In the genomic region with DNA sequence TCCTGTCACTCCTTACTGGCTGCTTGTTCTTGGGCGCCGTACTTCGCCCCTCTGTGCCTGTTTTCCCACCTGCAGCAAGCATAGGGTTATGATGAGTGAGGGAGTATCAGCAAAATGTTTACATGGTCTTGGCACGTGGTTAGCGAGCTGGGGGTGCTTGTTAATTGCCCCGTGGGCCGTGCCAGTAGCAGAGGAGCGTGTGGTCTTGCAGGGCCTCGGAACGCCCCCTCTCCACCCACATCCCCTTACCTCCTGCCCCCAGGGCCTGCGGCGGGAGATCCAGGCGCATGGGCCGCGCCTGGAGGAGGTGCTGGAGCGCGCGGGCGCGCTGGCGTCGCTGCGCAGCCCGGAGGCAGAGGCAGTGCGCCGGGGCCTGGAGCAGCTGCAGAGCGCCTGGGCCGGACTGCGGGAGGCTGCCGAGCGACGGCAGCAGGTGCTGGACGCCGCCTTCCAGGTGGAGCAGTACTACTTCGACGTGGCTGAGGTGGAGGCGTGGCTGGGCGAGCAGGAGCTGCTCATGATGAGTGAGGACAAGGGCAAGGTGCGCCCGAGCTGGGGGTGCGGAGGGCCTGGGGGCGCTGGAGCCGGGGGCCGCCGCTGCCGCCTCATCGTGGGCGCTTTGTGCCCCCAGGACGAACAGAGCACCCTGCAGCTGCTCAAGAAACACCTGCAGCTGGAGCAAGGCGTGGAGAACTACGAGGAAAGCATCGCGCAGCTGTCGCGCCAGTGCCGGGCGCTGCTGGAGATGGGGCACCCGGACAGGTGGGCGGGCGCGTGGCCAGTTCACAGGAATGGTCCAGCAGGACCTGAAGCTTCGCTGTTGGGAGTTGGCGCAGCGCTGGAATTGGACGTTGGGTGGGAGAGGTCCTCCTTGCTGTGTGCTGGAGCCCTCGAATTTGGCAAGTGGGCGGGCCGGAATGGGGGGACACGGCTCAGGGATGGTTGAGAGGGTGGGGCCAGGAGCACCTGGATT, we compare ENCODE assay signal across 1 cellular context.
TF ChIP-seq lines count a peak whose summit lies in the region.

No MANE protein-coding gene starts in this region.

TF ChIP-seq in HEK293, 187 proteins besides CTCF, POLR2A, EP300 and RAD21 (continued from another document):
- TF ChIP-seq, protein P1, sequence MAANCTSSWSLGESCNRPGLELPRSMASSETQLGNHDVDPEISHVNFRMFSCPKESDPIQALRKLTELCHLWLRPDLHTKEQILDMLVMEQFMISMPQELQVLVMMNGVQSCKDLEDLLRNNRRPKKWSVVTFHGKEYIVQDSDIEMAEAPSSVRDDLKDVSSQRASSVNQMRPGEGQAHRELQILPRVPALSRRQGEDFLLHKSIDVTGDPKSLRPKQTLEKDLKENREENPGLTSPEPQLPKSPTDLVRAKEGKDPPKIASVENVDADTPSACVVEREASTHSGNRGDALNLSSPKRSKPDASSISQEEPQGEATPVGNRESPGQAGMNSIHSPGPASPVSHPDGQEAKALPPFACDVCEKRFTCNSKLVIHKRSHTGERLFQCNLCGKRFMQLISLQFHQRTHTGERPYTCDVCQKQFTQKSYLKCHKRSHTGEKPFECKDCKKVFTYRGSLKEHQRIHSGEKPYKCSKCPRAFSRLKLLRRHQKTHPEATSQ (tag by site-specific recombination; IDR thresholded peaks at IDR 0.05) = no peak
- TF ChIP-seq, protein P2, sequence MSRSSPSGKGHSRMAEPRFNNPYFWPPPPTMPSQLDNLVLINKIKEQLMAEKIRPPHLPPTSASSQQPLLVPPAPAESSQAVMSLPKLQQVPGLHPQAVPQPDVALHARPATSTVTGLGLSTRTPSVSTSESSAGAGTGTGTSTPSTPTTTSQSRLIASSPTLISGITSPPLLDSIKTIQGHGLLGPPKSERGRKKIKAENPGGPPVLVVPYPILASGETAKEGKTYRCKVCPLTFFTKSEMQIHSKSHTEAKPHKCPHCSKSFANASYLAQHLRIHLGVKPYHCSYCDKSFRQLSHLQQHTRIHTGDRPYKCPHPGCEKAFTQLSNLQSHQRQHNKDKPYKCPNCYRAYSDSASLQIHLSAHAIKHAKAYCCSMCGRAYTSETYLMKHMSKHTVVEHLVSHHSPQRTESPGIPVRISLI (tag by site-specific recombination; IDR thresholded peaks at IDR 0.05) = no peak
- TF ChIP-seq ZNF311 (tag by site-specific recombination; IDR thresholded peaks at IDR 0.05; ENCODE audit: borderline replicate concordance) (no peak), ZNF549 (tag by site-specific recombination; IDR thresholded peaks at IDR 0.05) (no peak), ZNF843 (tag by site-specific recombination; IDR thresholded peaks at IDR 0.05) (no peak)
- TF ChIP-seq, protein P3, sequence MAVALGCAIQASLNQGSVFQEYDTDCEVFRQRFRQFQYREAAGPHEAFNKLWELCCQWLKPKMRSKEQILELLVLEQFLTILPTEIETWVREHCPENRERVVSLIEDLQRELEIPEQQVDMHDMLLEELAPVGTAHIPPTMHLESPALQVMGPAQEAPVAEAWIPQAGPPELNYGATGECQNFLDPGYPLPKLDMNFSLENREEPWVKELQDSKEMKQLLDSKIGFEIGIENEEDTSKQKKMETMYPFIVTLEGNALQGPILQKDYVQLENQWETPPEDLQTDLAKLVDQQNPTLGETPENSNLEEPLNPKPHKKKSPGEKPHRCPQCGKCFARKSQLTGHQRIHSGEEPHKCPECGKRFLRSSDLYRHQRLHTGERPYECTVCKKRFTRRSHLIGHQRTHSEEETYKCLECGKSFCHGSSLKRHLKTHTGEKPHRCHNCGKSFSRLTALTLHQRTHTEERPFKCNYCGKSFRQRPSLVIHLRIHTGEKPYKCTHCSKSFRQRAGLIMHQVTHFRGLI (tag by site-specific recombination; IDR thresholded peaks at IDR 0.05) = no peak
